1 cellular context compared by ENCODE assay signal in the genomic region with DNA sequence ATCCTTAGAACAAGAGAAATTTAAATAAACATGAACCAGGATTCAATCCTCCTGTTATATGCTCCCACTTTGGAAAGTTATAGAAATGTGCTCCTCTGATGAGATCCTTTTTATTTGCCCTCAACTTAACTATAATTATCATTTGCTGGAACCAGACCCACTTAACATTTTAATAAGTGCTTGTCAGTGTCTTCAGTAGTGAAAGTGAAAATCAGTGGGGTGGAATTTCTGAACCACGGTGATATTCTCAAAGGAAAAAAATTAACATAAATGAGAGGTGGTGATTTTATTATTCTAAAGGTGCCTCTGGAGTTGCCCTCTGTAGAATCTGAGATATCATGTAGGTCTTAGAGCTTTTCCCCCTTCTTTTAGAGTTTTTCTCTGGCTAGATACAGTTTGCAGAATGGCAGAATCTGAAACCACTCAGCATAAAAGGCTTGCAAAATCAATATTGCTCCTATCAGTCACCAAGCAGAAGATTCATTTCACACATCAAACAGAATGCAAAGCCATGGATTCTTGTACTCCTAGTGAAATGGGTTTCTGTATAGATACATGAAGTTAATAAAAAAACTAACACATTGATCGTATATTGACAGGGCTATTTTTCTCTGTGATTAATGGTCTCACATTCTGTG.
TF ChIP-seq lines count a peak whose summit lies in the region.

No MANE protein-coding gene starts in this region.

TF ChIP-seq in GM23338, 12 proteins besides CTCF, POLR2A, EP300 and RAD21 (continued from another document):
- TF ChIP-seq, protein P1, sequence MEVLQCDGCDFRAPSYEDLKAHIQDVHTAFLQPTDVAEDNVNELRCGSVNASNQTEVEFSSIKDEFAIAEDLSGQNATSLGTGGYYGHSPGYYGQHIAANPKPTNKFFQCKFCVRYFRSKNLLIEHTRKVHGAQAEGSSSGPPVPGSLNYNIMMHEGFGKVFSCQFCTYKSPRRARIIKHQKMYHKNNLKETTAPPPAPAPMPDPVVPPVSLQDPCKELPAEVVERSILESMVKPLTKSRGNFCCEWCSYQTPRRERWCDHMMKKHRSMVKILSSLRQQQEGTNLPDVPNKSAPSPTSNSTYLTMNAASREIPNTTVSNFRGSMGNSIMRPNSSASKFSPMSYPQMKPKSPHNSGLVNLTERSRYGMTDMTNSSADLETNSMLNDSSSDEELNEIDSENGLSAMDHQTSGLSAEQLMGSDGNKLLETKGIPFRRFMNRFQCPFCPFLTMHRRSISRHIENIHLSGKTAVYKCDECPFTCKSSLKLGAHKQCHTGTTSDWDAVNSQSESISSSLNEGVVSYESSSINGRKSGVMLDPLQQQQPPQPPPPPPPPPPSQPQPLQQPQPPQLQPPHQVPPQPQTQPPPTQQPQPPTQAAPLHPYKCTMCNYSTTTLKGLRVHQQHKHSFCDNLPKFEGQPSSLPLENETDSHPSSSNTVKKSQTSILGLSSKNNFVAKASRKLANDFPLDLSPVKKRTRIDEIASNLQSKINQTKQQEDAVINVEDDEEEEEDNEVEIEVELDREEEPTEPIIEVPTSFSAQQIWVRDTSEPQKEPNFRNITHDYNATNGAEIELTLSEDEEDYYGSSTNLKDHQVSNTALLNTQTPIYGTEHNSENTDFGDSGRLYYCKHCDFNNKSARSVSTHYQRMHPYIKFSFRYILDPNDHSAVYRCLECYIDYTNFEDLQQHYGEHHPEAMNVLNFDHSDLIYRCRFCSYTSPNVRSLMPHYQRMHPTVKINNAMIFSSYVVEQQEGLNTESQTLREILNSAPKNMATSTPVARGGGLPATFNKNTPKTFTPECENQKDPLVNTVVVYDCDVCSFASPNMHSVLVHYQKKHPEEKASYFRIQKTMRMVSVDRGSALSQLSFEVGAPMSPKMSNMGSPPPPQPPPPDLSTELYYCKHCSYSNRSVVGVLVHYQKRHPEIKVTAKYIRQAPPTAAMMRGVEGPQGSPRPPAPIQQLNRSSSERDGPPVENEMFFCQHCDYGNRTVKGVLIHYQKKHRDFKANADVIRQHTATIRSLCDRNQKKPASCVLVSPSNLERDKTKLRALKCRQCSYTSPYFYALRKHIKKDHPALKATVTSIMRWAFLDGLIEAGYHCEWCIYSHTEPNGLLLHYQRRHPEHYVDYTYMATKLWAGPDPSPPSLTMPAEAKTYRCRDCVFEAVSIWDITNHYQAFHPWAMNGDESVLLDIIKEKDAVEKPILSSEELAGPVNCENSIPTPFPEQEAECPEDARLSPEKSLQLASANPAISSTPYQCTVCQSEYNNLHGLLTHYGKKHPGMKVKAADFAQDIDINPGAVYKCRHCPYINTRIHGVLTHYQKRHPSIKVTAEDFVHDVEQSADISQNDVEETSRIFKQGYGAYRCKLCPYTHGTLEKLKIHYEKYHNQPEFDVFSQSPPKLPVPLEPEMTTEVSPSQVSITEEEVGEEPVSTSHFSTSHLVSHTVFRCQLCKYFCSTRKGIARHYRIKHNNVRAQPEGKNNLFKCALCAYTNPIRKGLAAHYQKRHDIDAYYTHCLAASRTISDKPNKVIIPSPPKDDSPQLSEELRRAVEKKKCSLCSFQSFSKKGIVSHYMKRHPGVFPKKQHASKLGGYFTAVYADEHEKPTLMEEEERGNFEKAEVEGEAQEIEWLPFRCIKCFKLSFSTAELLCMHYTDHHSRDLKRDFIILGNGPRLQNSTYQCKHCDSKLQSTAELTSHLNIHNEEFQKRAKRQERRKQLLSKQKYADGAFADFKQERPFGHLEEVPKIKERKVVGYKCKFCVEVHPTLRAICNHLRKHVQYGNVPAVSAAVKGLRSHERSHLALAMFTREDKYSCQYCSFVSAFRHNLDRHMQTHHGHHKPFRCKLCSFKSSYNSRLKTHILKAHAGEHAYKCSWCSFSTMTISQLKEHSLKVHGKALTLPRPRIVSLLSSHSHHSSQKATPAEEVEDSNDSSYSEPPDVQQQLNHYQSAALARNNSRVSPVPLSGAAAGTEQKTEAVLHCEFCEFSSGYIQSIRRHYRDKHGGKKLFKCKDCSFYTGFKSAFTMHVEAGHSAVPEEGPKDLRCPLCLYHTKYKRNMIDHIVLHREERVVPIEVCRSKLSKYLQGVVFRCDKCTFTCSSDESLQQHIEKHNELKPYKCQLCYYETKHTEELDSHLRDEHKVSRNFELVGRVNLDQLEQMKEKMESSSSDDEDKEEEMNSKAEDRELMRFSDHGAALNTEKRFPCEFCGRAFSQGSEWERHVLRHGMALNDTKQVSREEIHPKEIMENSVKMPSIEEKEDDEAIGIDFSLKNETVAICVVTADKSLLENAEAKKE (CRISPR knock-in tag; IDR thresholded peaks at IDR 0.05): no peak
- TF ChIP-seq JUNB (IDR thresholded peaks at IDR 0.05; ENCODE audit: unreplicated experiment) (no peak), REST (IDR thresholded peaks at IDR 0.05; ENCODE audit: unreplicated experiment) (no peak), EZH2 (IDR thresholded peaks at IDR 0.05; ENCODE audit: low read depth, unreplicated experiment) (no peak), ZNF114 (CRISPR knock-in tag; IDR thresholded peaks at IDR 0.05) (no peak), ZNF331 (CRISPR knock-in tag; IDR thresholded peaks at IDR 0.05; ENCODE audit: low read depth) (no peak)
- TF ChIP-seq, protein P2, sequence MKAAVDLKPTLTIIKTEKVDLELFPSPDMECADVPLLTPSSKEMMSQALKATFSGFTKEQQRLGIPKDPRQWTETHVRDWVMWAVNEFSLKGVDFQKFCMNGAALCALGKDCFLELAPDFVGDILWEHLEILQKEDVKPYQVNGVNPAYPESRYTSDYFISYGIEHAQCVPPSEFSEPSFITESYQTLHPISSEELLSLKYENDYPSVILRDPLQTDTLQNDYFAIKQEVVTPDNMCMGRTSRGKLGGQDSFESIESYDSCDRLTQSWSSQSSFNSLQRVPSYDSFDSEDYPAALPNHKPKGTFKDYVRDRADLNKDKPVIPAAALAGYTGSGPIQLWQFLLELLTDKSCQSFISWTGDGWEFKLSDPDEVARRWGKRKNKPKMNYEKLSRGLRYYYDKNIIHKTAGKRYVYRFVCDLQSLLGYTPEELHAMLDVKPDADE (IDR thresholded peaks at IDR 0.05): no peak
